Comparison of ENCODE assay signal across 14 cellular contexts in the genomic region with DNA sequence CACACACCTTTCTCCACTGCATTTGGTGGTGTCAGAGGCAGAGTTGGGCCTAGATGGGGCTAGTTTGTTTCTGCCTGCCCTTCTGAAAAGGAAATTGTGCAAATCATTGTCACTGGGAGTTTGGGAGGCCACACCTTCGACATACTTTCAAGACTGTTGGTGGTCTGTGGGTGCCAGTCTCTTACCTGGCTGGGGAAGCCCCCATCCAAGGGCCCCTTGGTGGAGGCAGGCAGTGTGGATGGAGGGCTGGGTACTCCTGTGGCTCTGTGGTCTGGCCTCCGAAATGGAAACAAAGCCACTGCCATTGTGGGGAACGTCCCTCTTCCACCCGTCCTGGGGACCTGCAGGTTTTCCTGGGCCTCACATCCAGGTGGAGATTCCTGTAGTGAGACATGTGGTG. TPM values are rescaled to one million over a fixed set of nuclear protein-coding genes. Genes with fewer than 3 reads are reported as not detected.
DNase-seq lines count a peak whose midpoint lies in the region; ATAC-seq and TF ChIP-seq lines count a peak whose summit lies in the region.
"Had no signal": no experiment of that assay in that cellular context is flagged by ENCODE, and none has a peak within 500 bp of the region (broad histone marks: within the 10 kb centered on the region; RNA-seq: fewer than 3 reads in every experiment).

No MANE protein-coding gene starts in this region.

- H3K4me3 ChIP-seq in left ventricle myocardium inferior (no peak overlapping the region), mesenchymal stem cell (ENCODE audit: insufficient read depth in 1 of 2, low read depth in 1 of 2, low read length in 2 of 2) (no peak overlapping the region), tibial nerve (no peak overlapping the region), mucosa of descending colon (no peak overlapping the region)

- no peak overlapping the region for H3K4me2 ChIP-seq in mesenchymal stem cell (ENCODE audit: low read length, poor library complexity, severe bottlenecking)

- H2AK5ac ChIP-seq in mesenchymal stem cell (ENCODE audit: low read length, severe bottlenecking), result no peak overlapping the region

- no peak overlapping the region for H3K9ac ChIP-seq in mesenchymal stem cell (ENCODE audit: low read length)

- H3K36me3 ChIP-seq in left ventricle myocardium inferior (peaks cover 41% of the 10 kb centered on the region), mesenchymal stem cell (ENCODE audit: control insufficient read depth in 1 of 2, insufficient read depth in 2 of 2, low read depth in 1 of 2, low read length in 2 of 2) (peaks cover 40 to 61% of the 10 kb centered on the region in 2 experiments), tibial nerve (peaks cover 2 to 43% (median 14%) of the 10 kb centered on the region in 3 donors), mucosa of descending colon (ENCODE audit: low read depth) (peaks cover 7% of the 10 kb centered on the region)

- no peak for TF ChIP-seq EP300 in tibial nerve (IDR thresholded peaks at IDR 0.05)

- H2BK120ac ChIP-seq in mesenchymal stem cell (ENCODE audit: low read depth, low read length), result no peak overlapping the region

- peak overlapping the region; percentile 90 for H3K27ac ChIP-seq in left ventricle myocardium inferior (replicated peaks)
- H3K27ac ChIP-seq in mesenchymal stem cell (ENCODE audit: low read length, poor library complexity, severe bottlenecking), result no peak overlapping the region
- H3K27ac ChIP-seq in tibial nerve, result peak overlapping the region; percentile 78 to 98 (median 82)
- H3K27ac ChIP-seq: WERI-Rb-1 had no signal

- H3K79me1 ChIP-seq in mesenchymal stem cell (replicated peaks; ENCODE audit: low read length, poor library complexity, severe bottlenecking), result peaks cover 60% of the 10 kb centered on the region

- no peak overlapping the region for H3K27ac Mint-ChIP-seq in activated naive CD8-positive, alpha-beta T cell treated with anti-CD3 and anti-CD28 coated beads, Interleukin-2, amount 50 U/mL, for 24 hours
- H3K27ac Mint-ChIP-seq: type B pancreatic cell had no signal

- no peak for TF ChIP-seq POLR2A in tibial nerve (IDR thresholded peaks at IDR 0.05)

- H3K4me1 ChIP-seq in left ventricle myocardium inferior, result peaks cover 77% of the 10 kb centered on the region
- peaks cover 34% of the 10 kb centered on the region for H3K4me1 ChIP-seq in mesenchymal stem cell (ENCODE audit: control insufficient read depth, insufficient read depth, low read depth, low read length)
- H3K4me1 ChIP-seq in tibial nerve, result peaks cover 0 to 58% (median 35%) of the 10 kb centered on the region in 4 donors
- H3K4me1 ChIP-seq in mucosa of descending colon (ENCODE audit: low read depth), result peaks cover 6% of the 10 kb centered on the region

- no peak overlapping the region for H2AFZ ChIP-seq in mesenchymal stem cell (ENCODE audit: low read depth, low read length)

- H2BK12ac ChIP-seq in mesenchymal stem cell (ENCODE audit: low read length in 2 of 2), result peak overlapping the region in 1 of 2 experiments; percentile 0

- peak overlapping the region; percentile 41 for H2BK15ac ChIP-seq in mesenchymal stem cell (ENCODE audit: low read depth, poor library complexity, severe bottlenecking)

- intact Hi-C loops in left ventricle myocardium inferior (cut with micrococcal nuclease) (no loop called here), Right ventricle myocardium superior (cut with DNase I) (no loop called here), mucosa of descending colon (cut with DNase I, micrococcal nuclease) (no loop called here)

- H3K4me1 Mint-ChIP-seq in activated naive CD8-positive, alpha-beta T cell treated with anti-CD3 and anti-CD28 coated beads, Interleukin-2, amount 50 U/mL, for 24 hours, result peaks cover 52% of the 10 kb centered on the region

- H3K14ac ChIP-seq in mesenchymal stem cell (ENCODE audit: low read length in 2 of 2), result no peak overlapping the region

- H3K4me3 Mint-ChIP-seq in activated naive CD8-positive, alpha-beta T cell treated with anti-CD3 and anti-CD28 coated beads, Interleukin-2, amount 50 U/mL, for 24 hours, result no peak overlapping the region
- H3K4me3 Mint-ChIP-seq: activated naive CD4-positive, alpha-beta T cell treated with anti-CD3 and anti-CD28 coated beads, Interleukin-2, amount 50 U/mL, for 24 hours; type B pancreatic cell had no signal

- no peak overlapping the region for H3K23ac ChIP-seq in mesenchymal stem cell (ENCODE audit: low read length in 2 of 2)

- H3K36me3 Mint-ChIP-seq in activated naive CD8-positive, alpha-beta T cell treated with anti-CD3 and anti-CD28 coated beads, Interleukin-2, amount 50 U/mL, for 24 hours (ENCODE audit: low read depth), result peaks cover 27% of the 10 kb centered on the region

- H4K91ac ChIP-seq in mesenchymal stem cell (ENCODE audit: low read length), result no peak overlapping the region

- no peak overlapping the region for H3K4ac ChIP-seq in mesenchymal stem cell (ENCODE audit: low read depth in 1 of 2, low read length in 2 of 2)

- H4K8ac ChIP-seq in mesenchymal stem cell (ENCODE audit: low read length), result no peak overlapping the region

- 92% methylated on average over 4 of the region's 4 CpGs for WGBS in mesenchymal stem cell
- 93 to 95% methylated on average over 4 of the region's 4 CpGs for WGBS in tibial nerve, 2 donors

- H3K9me3 ChIP-seq in left ventricle myocardium inferior (replicated peaks) (no peaks in the 10 kb centered on the region), mesenchymal stem cell (ENCODE audit: control insufficient read depth, low read length) (no peaks in the 10 kb centered on the region), tibial nerve (no peaks in the 10 kb centered on the region), mucosa of descending colon (no peaks in the 10 kb centered on the region)

- H3K9me3 Mint-ChIP-seq in activated naive CD8-positive, alpha-beta T cell treated with anti-CD3 and anti-CD28 coated beads, Interleukin-2, amount 50 U/mL, for 24 hours, result no peaks in the 10 kb centered on the region
- H3K9me3 Mint-ChIP-seq: activated naive CD4-positive, alpha-beta T cell treated with anti-CD3 and anti-CD28 coated beads, Interleukin-2, amount 50 U/mL, for 24 hours; type B pancreatic cell had no signal

- DNase-seq in left ventricle myocardium inferior, result no peak
- DNase-seq in Right ventricle myocardium superior, result no peak
- DNase-seq in activated naive CD8-positive, alpha-beta T cell treated with anti-CD3 and anti-CD28 coated beads, Interleukin-2, amount 50 U/mL, for 24 hours, result no peak
- no peak for DNase-seq in mesenchymal stem cell
- no peak for DNase-seq in tibial nerve (ENCODE audit: low spot score in 2 of 2)
- DNase-seq in mucosa of descending colon, result no peak
- DNase-seq: central memory CD4-positive, alpha-beta T cell; NCI-H187 treated with DMSO at 0.1 percent for 48 hours; NCI-H510A; WERI-Rb-1 had no signal

- H2BK5ac ChIP-seq in mesenchymal stem cell (ENCODE audit: low read depth, low read length, poor library complexity, severe bottlenecking), result no peak overlapping the region

- no peak overlapping the region for H3K18ac ChIP-seq in mesenchymal stem cell (ENCODE audit: low read depth in 1 of 2, low read length in 2 of 2)

- ATAC-seq in Right ventricle myocardium superior (ENCODE audit: poor library complexity) (no peak), HG02642 (IDR thresholded peaks at IDR 0.05; ENCODE audit: poor library complexity, unreplicated experiment) (no peak), GM21390 (IDR thresholded peaks at IDR 0.05; ENCODE audit: unreplicated experiment) (no peak), mucosa of descending colon (no peak)
- peak; percentile 57 for ATAC-seq in activated naive CD8-positive, alpha-beta T cell treated with anti-CD3 and anti-CD28 coated beads, Interleukin-2, amount 50 U/mL, for 24 hours

- H3K27me3 Mint-ChIP-seq in activated naive CD8-positive, alpha-beta T cell treated with anti-CD3 and anti-CD28 coated beads, Interleukin-2, amount 50 U/mL, for 24 hours, result no peaks in the 10 kb centered on the region
- H3K27me3 Mint-ChIP-seq: activated naive CD4-positive, alpha-beta T cell treated with anti-CD3 and anti-CD28 coated beads, Interleukin-2, amount 50 U/mL, for 24 hours; type B pancreatic cell had no signal

- no peak for TF ChIP-seq CTCF in left ventricle myocardium inferior (IDR thresholded peaks at IDR 0.05; ENCODE audit: borderline replicate concordance)
- no peak for TF ChIP-seq CTCF in tibial nerve (IDR thresholded peaks at IDR 0.05)
- no peak for TF ChIP-seq CTCF in mucosa of descending colon (IDR thresholded peaks at IDR 0.05)

- no peaks in the 10 kb centered on the region for H3K27me3 ChIP-seq in left ventricle myocardium inferior (ENCODE audit: low read depth)
- H3K27me3 ChIP-seq in mesenchymal stem cell (ENCODE audit: control insufficient read depth in 1 of 2, insufficient read depth in 1 of 2, low read length in 2 of 2), result no peaks in the 10 kb centered on the region
- H3K27me3 ChIP-seq in tibial nerve, result no peaks in the 10 kb centered on the region

RNA-seq across cellular contexts. Expression of gene PHYHD1, which starts 10.9 kb away (rescaled TPM):
- total RNA-seq in left ventricle myocardium inferior (20.3 TPM), Right ventricle myocardium superior (28.7 TPM), tibial nerve (10 to 100 TPM; 37.8 to 55.3 (median 45.8) TPM), mucosa of descending colon (10 to 100 TPM in 1 of 3 donors, 1 to 10 TPM in 2; 2.2 to 19.0 (median 5.2) TPM)
- polyA plus RNA-seq in mesenchymal stem cell (2013, experiment 1 of 2), result 24.3 TPM
- 25.0 TPM for polyA plus RNA-seq in mesenchymal stem cell (2013, experiment 2 of 2)

RNA-seq across cellular contexts. Expression of gene LRRC8A, which starts 27.9 kb away (rescaled TPM):
- total RNA-seq in left ventricle myocardium inferior (19.8 TPM), Right ventricle myocardium superior (20.2 TPM), tibial nerve (10 to 100 TPM; 65.1 to 94.7 (median 81.1) TPM), mucosa of descending colon (10 to 100 TPM; 25.3 to 48.5 (median 25.4) TPM)
- polyA plus RNA-seq in mesenchymal stem cell (2013, experiment 1 of 2), result 45.4 TPM
- polyA plus RNA-seq in mesenchymal stem cell (2013, experiment 2 of 2), result 46.0 TPM

RNA-seq across cellular contexts. Expression of gene KYAT1, which starts 28.1 kb away (rescaled TPM):
- total RNA-seq in left ventricle myocardium inferior, result 12.1 TPM
- total RNA-seq in Right ventricle myocardium superior, result 12.6 TPM
- polyA plus RNA-seq in mesenchymal stem cell (2013, experiment 1 of 2), result 5.2 TPM
- 5.6 TPM for polyA plus RNA-seq in mesenchymal stem cell (2013, experiment 2 of 2)
- total RNA-seq in tibial nerve, result 1 to 10 TPM; 7.4 to 9.0 (median 8.6) TPM
- total RNA-seq in mucosa of descending colon, result 1 to 10 TPM; 1.9 to 6.4 (median 2.9) TPM

RNA-seq across cellular contexts. Expression of gene DOLK, which starts 37.5 kb away (rescaled TPM):
- total RNA-seq in left ventricle myocardium inferior (8.4 TPM), Right ventricle myocardium superior (6.4 TPM), tibial nerve (10 to 100 TPM in 3 of 4 donors, 1 to 10 TPM in 1; 9.4 to 13.1 (median 12.3) TPM), mucosa of descending colon (1 to 10 TPM; 8.7 to 9.9 (median 9.7) TPM)
- polyA plus RNA-seq in mesenchymal stem cell (2013, experiment 1 of 2), result 31.1 TPM
- polyA plus RNA-seq in mesenchymal stem cell (2013, experiment 2 of 2), result 31.0 TPM

RNA-seq across cellular contexts. Expression of gene NUP188, which starts 37.6 kb away (rescaled TPM):
- total RNA-seq in left ventricle myocardium inferior, result 15.9 TPM
- 21.0 TPM for total RNA-seq in Right ventricle myocardium superior
- polyA plus RNA-seq in mesenchymal stem cell (2013, experiment 1 of 2), result 14.9 TPM
- 14.6 TPM for polyA plus RNA-seq in mesenchymal stem cell (2013, experiment 2 of 2)
- 10 to 100 TPM; 22.9 to 76.5 (median 43.5) TPM for total RNA-seq in tibial nerve
- total RNA-seq in mucosa of descending colon, result 10 to 100 TPM; 24.4 to 36.7 (median 30.4) TPM
